ENCODE assay signal across 19 cellular contexts in genomic region chr17:36825956-36826350, GRCh38.
DNase-seq lines count a peak whose midpoint lies in the region; ATAC-seq, FAIRE-seq and TF ChIP-seq lines count a peak whose summit lies in the region.
"Had no signal": no experiment of that assay in that cellular context is flagged by ENCODE, and none has a peak within 500 bp of the region (broad histone marks: within the 10 kb centered on the region; RNA-seq: fewer than 3 reads in every experiment).

No MANE protein-coding gene starts in this region.

- peak in 1 of 3 experiments; percentile 8; a peak in 1 of 4 replicates for TF ChIP-seq CTCF in H1 (IDR thresholded peaks at IDR 0.05; ENCODE audit: control extremely low read depth in 1 of 3, insufficient read depth in 1 of 3, low read depth in 1 of 3, low read length in 3 of 3)

- H2AK5ac ChIP-seq in H1 (ENCODE audit: low read depth, low read length), result no peak overlapping the region

- POLR2A ChIA-PET in H1 (lab: Charles Lee; ENCODE audit: partially characterized antibody), result interaction anchor here (1.0 to 1.3 kb wide), 3 partner anchors 15 to 103 kb away, joined by 3 to 4 read pairs (median 4); no protein-coding TSS in a partner anchor

- no peak overlapping the region; the same call in 1 of the 2 replicates for H3K18ac ChIP-seq in H1 (ENCODE audit: extremely low read depth, low read length)

- peak overlapping the region; percentile 97; the same call in 1 of the 2 replicates for H2BK20ac ChIP-seq in H1 (ENCODE audit: low read length)

- H3K27ac ChIP-seq in H1 (ENCODE audit: low read depth, low read length) (no peak overlapping the region), Karpas-422 (ENCODE audit: low read length) (no peak overlapping the region)
- H3K27ac ChIP-seq: C4-2B had no signal

- H3K27me3 ChIP-seq in H7 (ENCODE audit: control insufficient read depth, insufficient read depth, low read length) (no peaks in the 10 kb centered on the region), H1 (replicated peaks in 1 of 4; ENCODE audit: control insufficient read depth in 3 of 4, extremely low read depth in 1 of 4, insufficient read depth in 3 of 4, low read length in 3 of 4) (peaks cover 0 to 2% (median 0%) of the 10 kb centered on the region in 4 experiments; a peak in 1 of 7 replicates), Karpas-422 (ENCODE audit: low read length) (no peaks in the 10 kb centered on the region)

- 0 out of 4 replicates have a peak, but pooled peaks of 1 of the 2 experiments have one; percentile 8 for TF ChIP-seq RAD21 in H1 (IDR thresholded peaks at IDR 0.05 in 1 of 2, conservative IDR thresholded peaks at IDR 0.05 in 1 of 2; ENCODE audit: low read depth in 2 of 2, low read length in 2 of 2)

- H3K79me1 ChIP-seq in H1 (ENCODE audit: low read depth, low read length), result no peaks in the 10 kb centered on the region; the same call in 1 of the 2 replicates

- no peak overlapping the region for H3K4me3 ChIP-seq in H7 (ENCODE audit: insufficient read depth, low read depth, low read length)
- H3K4me3 ChIP-seq in H1 (ENCODE audit: extremely low read depth in 1 of 4, insufficient read depth in 2 of 4, low read depth in 3 of 4, low read length in 4 of 4), result no peak overlapping the region
- H3K4me3 ChIP-seq in Karpas-422 (ENCODE audit: low read length), result no peak overlapping the region

- H2AFZ ChIP-seq in H1 (ENCODE audit: low read length) (no peak overlapping the region), Karpas-422 (ENCODE audit: low read length) (no peak overlapping the region)

- H3K9ac ChIP-seq in H1 (replicated peaks in 1 of 4; ENCODE audit: extremely low read depth in 1 of 4, low read depth in 3 of 4, low read length in 3 of 4), result no peak overlapping the region
- no peak overlapping the region for H3K9ac ChIP-seq in Karpas-422 (ENCODE audit: low read length)

- H4K91ac ChIP-seq in H1 (replicated peaks; ENCODE audit: insufficient read length, low read length), result no peak overlapping the region

- no peak overlapping the region for H3K23ac ChIP-seq in H1 (ENCODE audit: insufficient read length)

- intact Hi-C loops in posterior vena cava (cut with DNase I), result loop anchor here in 1 of 2 donors (10.0 kb wide), 1 partner anchor 49 kb away; no protein-coding TSS in a partner anchor

- H3K9me2 ChIP-seq in Karpas-422 (replicated peaks; ENCODE audit: insufficient read depth, low read length), result no peaks in the 10 kb centered on the region

- DNase-seq in H7 (peak; percentile 63), H1 (ENCODE audit: low read depth in 1 of 2, low spot score in 2 of 2) (no peak), left kidney (ENCODE audit: low read depth, low spot score) (peak; percentile 39), posterior vena cava (ENCODE audit: low spot score) (peak; percentile 43), GM03348 (ENCODE audit: low spot score) (no peak), Karpas-422 (no peak)
- DNase-seq: ACHN; Caco-2; CD4-positive, alpha-beta T cell; DMS153; DMS79; GDM1; HFFc6; KBM-7 had no signal

- H3K14ac ChIP-seq in H1 (ENCODE audit: insufficient read length), result no peak overlapping the region

- no peak overlapping the region; a peak in 1 of 4 replicates for H3K4me2 ChIP-seq in H1 (ENCODE audit: insufficient read depth in 1 of 2, low read depth in 2 of 2, low read length in 2 of 2)
- H3K4me2 ChIP-seq in Karpas-422 (ENCODE audit: low read depth, low read length, poor library complexity, severe bottlenecking), result no peak overlapping the region

- H2BK15ac ChIP-seq in H1 (ENCODE audit: low read length), result no peak overlapping the region

- no peaks in the 10 kb centered on the region for H4K20me1 ChIP-seq in H1 (replicated peaks in 1 of 2; ENCODE audit: control insufficient read depth in 1 of 2, insufficient read depth in 2 of 2, low read length in 2 of 2)
- H4K20me1 ChIP-seq in Karpas-422 (ENCODE audit: insufficient read depth, low read depth, low read length), result no peaks in the 10 kb centered on the region

- H3K23me2 ChIP-seq in H1 (ENCODE audit: low read depth, low read length), result no peaks in the 10 kb centered on the region

- H4K8ac ChIP-seq in H1 (ENCODE audit: extremely low read depth, insufficient read depth, low read length), result no peak overlapping the region

- peak overlapping the region; percentile 49; the same call in 1 of the 2 replicates for H2BK5ac ChIP-seq in H1 (ENCODE audit: low read depth, low read length)

- 72% methylated on average over 9 of the region's 9 CpGs; no CpG with 5 or more reads in 1 of the 2 experiments for WGBS in H1 (ENCODE audit: extremely low coverage in 1 of 2, insufficient coverage in 1 of 2, insufficient read length in 1 of 2, insufficient replicate concordance in 2 of 2, low coverage in 1 of 2, low lambda C conversion rate in 2 of 2, missing lambda C conversion rate in 1 of 2), 2 experiments

- H3K9me3 ChIP-seq in H1 (ENCODE audit: insufficient read depth in 2 of 2, low read depth in 1 of 2, low read length in 1 of 2) (no peaks in the 10 kb centered on the region), Karpas-422 (ENCODE audit: low read length) (no peaks in the 10 kb centered on the region)
- H3K9me3 ChIP-seq: Caco-2 had no signal

- H3K56ac ChIP-seq in H1 (replicated peaks; ENCODE audit: insufficient read length, low read depth, low read length), result no peak overlapping the region

- H3K36me3 ChIP-seq in H7 (replicated peaks; ENCODE audit: control insufficient read depth, insufficient read depth, low read length) (no peaks in the 10 kb centered on the region), H1 (ENCODE audit: control insufficient read depth in 2 of 4, insufficient read depth in 4 of 4, low read length in 3 of 4) (no peaks in the 10 kb centered on the region), Karpas-422 (ENCODE audit: insufficient read depth, low read length) (no peaks in the 10 kb centered on the region)

- no peak for FAIRE-seq in H1 (lab: Jason Lieb, UNC)
- FAIRE-seq: A204.1, H54, HepG2 had no signal

- H3K4me1 ChIP-seq in H1 (replicated peaks in 1 of 4; ENCODE audit: control insufficient read depth in 3 of 4, insufficient read depth in 4 of 4, low read length in 3 of 4) (peaks cover 0 to 20% (median 14%) of the 10 kb centered on the region in 4 experiments; a peak in 6 of 7 replicates), Karpas-422 (ENCODE audit: low read length) (no peaks in the 10 kb centered on the region)
- H3K4me1 ChIP-seq: Caco-2 had no signal

- peak overlapping the region; percentile 43; the same call in 1 of the 2 replicates for H2BK12ac ChIP-seq in H1 (ENCODE audit: low read depth, low read length)

- ATAC-seq in HG03565 (IDR thresholded peaks at IDR 0.05; ENCODE audit: unreplicated experiment), result no peak
- ATAC-seq: HepG2 had no signal

- no peak for TF ChIP-seq POLR2A in H1 (IDR thresholded peaks at IDR 0.05; ENCODE audit: control extremely low read depth in 1 of 2, low read depth in 2 of 2, low read length in 2 of 2)

- H4K5ac ChIP-seq in H1 (ENCODE audit: insufficient read length, low read depth, low read length), result no peak overlapping the region

- CTCF ChIA-PET in H1 (lab: Charles Lee; ENCODE audit: partially characterized antibody), result interaction anchor here (0.6 to 2.6 kb wide), 8 partner anchors 12 to 201 kb away, joined by 3 to 7 read pairs (median 4); no protein-coding TSS in a partner anchor

- no peak for TF ChIP-seq EP300 in H1 (IDR thresholded peaks at IDR 0.05; ENCODE audit: borderline replicate concordance in 1 of 2, low read depth in 2 of 2, low read length in 2 of 2)

- H3K79me2 ChIP-seq in H1 (ENCODE audit: control insufficient read depth in 1 of 2, insufficient read depth in 2 of 2, low read length in 2 of 2), result no peaks in the 10 kb centered on the region
- H3K79me2 ChIP-seq in Karpas-422 (ENCODE audit: low read length), result no peaks in the 10 kb centered on the region

- no peak overlapping the region for H3K4ac ChIP-seq in H1 (replicated peaks; ENCODE audit: insufficient read length, low read depth, low read length)

- H2BK120ac ChIP-seq in H1 (replicated peaks; ENCODE audit: low read depth, low read length), result no peak overlapping the region

TF ChIP-seq in H1, 55 proteins besides CTCF, POLR2A, EP300 and RAD21:
- TF ChIP-seq SAP30 (IDR thresholded peaks at IDR 0.05; ENCODE audit: insufficient read depth, insufficient replicate concordance, low read length) (no peak), JUND (IDR thresholded peaks at IDR 0.05; ENCODE audit: low read length) (no peak), PHF8 (conservative IDR thresholded peaks at IDR 0.05; ENCODE audit: low read depth, low read length) (no peak), SIN3A (conservative IDR thresholded peaks at IDR 0.05 in 1 of 2, IDR thresholded peaks at IDR 0.05 in 1 of 2; ENCODE audit: low read depth in 1 of 2, low read length in 2 of 2) (no peak), ZNF274 (IDR thresholded peaks at IDR 0.05; ENCODE audit: borderline replicate concordance, extremely low read depth, low read length) (no peak), KDM5A (IDR thresholded peaks at IDR 0.05; ENCODE audit: low read length) (no peak), JUN (IDR thresholded peaks at IDR 0.05; ENCODE audit: low read depth, low read length) (no peak), MAFK (IDR thresholded peaks at IDR 0.05; ENCODE audit: low read depth, low read length) (no peak), TCF12 (IDR thresholded peaks at IDR 0.05; ENCODE audit: low read depth, low read length) (no peak)

Comparison
In these comparisons a context has a peak if more than half of its experiments do, and no peak if none do; other contexts are left out.
1. DNase-seq: peak in H7 (single experiment), left kidney (single experiment) and posterior vena cava (single experiment); none in H1 (0 of 2), GM03348 (single experiment) and Karpas-422 (single experiment).